Comparison of ENCODE assay signal across 8 cellular contexts in genomic region chr21:15729346-15729673, GRCh38. TPM values are rescaled to one million over a fixed set of nuclear protein-coding genes. Genes with fewer than 3 reads are reported as not detected.
DNase-seq lines count a peak whose midpoint lies in the region; ATAC-seq and TF ChIP-seq lines count a peak whose summit lies in the region.

No MANE protein-coding gene starts in this region.

- H3K36me3 Mint-ChIP-seq in activated CD4-positive, alpha-beta T cell treated with anti-CD3 and anti-CD28 coated beads, Interleukin-2, amount 10 ng/mL, durations not matched to agents 7 days and 5 days (ENCODE audit: low read depth): no peaks in the 10 kb centered on the region

- no peaks in the 10 kb centered on the region for H3K27me3 ChIP-seq in liver (ENCODE audit: control insufficient read depth in 4 of 4, insufficient read depth in 4 of 4, low read length in 3 of 4)
- H3K27me3 ChIP-seq in thymus (ENCODE audit: control insufficient read depth, insufficient read depth): no peaks in the 10 kb centered on the region

- no peak for DNase-seq in activated CD4-positive, alpha-beta T cell treated with anti-CD3 and anti-CD28 coated beads, Interleukin-2, amount 10 ng/mL, durations not matched to agents 7 days and 5 days
- no peak for DNase-seq in activated CD4-positive, alpha-beta T cell treated with anti-CD3 and anti-CD28 coated beads, Interleukin-2, amount 50 U/mL, for 4 hours
- DNase-seq in astrocyte of the cerebellum (ENCODE audit: low read depth) (no peak), SIG-M5 treated with dmso at 0.1 percent for 504 hours (lab: John Stamatoyannopoulos, UW; ENCODE audit: unreplicated experiment) (no peak), NCI-H524 treated with DMSO at 0.1 percent for 48 hours (lab: John Stamatoyannopoulos, UW) (no peak)

- peak overlapping the region; percentile 73 for H3K27ac Mint-ChIP-seq in activated CD4-positive, alpha-beta T cell treated with anti-CD3 and anti-CD28 coated beads, Interleukin-2, amount 10 ng/mL, durations not matched to agents 7 days and 5 days

- H3K27me3 Mint-ChIP-seq in activated CD4-positive, alpha-beta T cell treated with anti-CD3 and anti-CD28 coated beads, Interleukin-2, amount 10 ng/mL, durations not matched to agents 7 days and 5 days: peaks cover 11% of the 10 kb centered on the region

- H3K4me3 Mint-ChIP-seq in activated CD4-positive, alpha-beta T cell treated with anti-CD3 and anti-CD28 coated beads, Interleukin-2, amount 10 ng/mL, durations not matched to agents 7 days and 5 days: peak overlapping the region; percentile 70

- H3K4me1 ChIP-seq in liver (ENCODE audit: control insufficient read depth in 4 of 4, insufficient read depth in 4 of 4, low read length in 3 of 4): peaks cover 2 to 25% (median 7%) of the 10 kb centered on the region in 4 donors
- peaks cover 5% of the 10 kb centered on the region for H3K4me1 ChIP-seq in thymus (ENCODE audit: control insufficient read depth, insufficient read depth, low read length)

- no peak for TF ChIP-seq RAD21 in liver (IDR thresholded peaks at IDR 0.05)

- WGBS in liver: 3% methylated on average over 11 of the region's 11 CpGs
- 15% methylated on average over 11 of the region's 11 CpGs for WGBS in thymus

- no peak for ATAC-seq in GM18511 (IDR thresholded peaks at IDR 0.05; ENCODE audit: unreplicated experiment)

- H3K9ac ChIP-seq in liver (ENCODE audit: low read depth in 1 of 2, low read length in 2 of 2): peak overlapping the region in 1 of 2 donors; percentile 51

- TF ChIP-seq CTCF in astrocyte of the cerebellum (IDR thresholded peaks at IDR 0.05; ENCODE audit: low read depth, low read length, missing control alignments): no peak
- TF ChIP-seq CTCF in liver (IDR thresholded peaks at IDR 0.05; ENCODE audit: low read depth, low read length, missing input control): no peak

- H3K4me3 ChIP-seq in astrocyte of the cerebellum (ENCODE audit: low read depth, low read length): peak overlapping the region; percentile 78
- H3K4me3 ChIP-seq in liver (ENCODE audit: low read depth in 1 of 3, low read length in 3 of 3): peak overlapping the region; percentile 65 to 79 (median 74)
- peak overlapping the region; percentile 89 for H3K4me3 ChIP-seq in thymus (ENCODE audit: low read length)

- CTCF ChIA-PET in activated CD4-positive, alpha-beta T cell treated with anti-CD3 and anti-CD28 coated beads, Interleukin-2, amount 10 ng/mL, durations not matched to agents 7 days and 5 days (lab: Charles Lee): no interaction called here

- H3K9me3 ChIP-seq in liver (ENCODE audit: control insufficient read depth in 4 of 4, low read length in 3 of 4) (no peaks in the 10 kb centered on the region), thymus (ENCODE audit: control insufficient read depth) (no peaks in the 10 kb centered on the region)

- peaks cover 23% of the 10 kb centered on the region for H3K4me1 Mint-ChIP-seq in activated CD4-positive, alpha-beta T cell treated with anti-CD3 and anti-CD28 coated beads, Interleukin-2, amount 10 ng/mL, durations not matched to agents 7 days and 5 days

- H3K9me3 Mint-ChIP-seq in activated CD4-positive, alpha-beta T cell treated with anti-CD3 and anti-CD28 coated beads, Interleukin-2, amount 10 ng/mL, durations not matched to agents 7 days and 5 days: no peaks in the 10 kb centered on the region

- H3K27ac ChIP-seq in liver (ENCODE audit: low read depth in 1 of 2, low read length in 2 of 2) (peak overlapping the region in 1 of 2 donors; percentile 48), thymus (ENCODE audit: low read depth) (peak overlapping the region; percentile 67)

- in situ Hi-C loops in astrocyte of the cerebellum (cut with HindIII; ENCODE audit: low sequenced_read_pairs): no loop called here

- no peaks in the 10 kb centered on the region for H3K36me3 ChIP-seq in liver (ENCODE audit: control insufficient read depth in 4 of 4, insufficient read depth in 3 of 4, low read depth in 1 of 4, low read length in 3 of 4)
- H3K36me3 ChIP-seq in thymus (ENCODE audit: control insufficient read depth, insufficient read depth): no peaks in the 10 kb centered on the region

- POLR2A ChIA-PET in activated CD4-positive, alpha-beta T cell treated with anti-CD3 and anti-CD28 coated beads, Interleukin-2, amount 10 ng/mL, durations not matched to agents 7 days and 5 days (lab: Charles Lee): no interaction called here

TF ChIP-seq in liver, 16 proteins besides CTCF, POLR2A, EP300 and RAD21:
- TF ChIP-seq EGR1 (IDR thresholded peaks at IDR 0.05; ENCODE audit: low read depth in 2 of 2): no peak
- TF ChIP-seq, protein P1, sequence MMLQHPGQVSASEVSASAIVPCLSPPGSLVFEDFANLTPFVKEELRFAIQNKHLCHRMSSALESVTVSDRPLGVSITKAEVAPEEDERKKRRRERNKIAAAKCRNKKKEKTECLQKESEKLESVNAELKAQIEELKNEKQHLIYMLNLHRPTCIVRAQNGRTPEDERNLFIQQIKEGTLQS (IDR thresholded peaks at IDR 0.05): no peak
- TF ChIP-seq FOXA2 (IDR thresholded peaks at IDR 0.05): no peak
- TF ChIP-seq TAF1 (conservative IDR thresholded peaks at IDR 0.05): no peak
- no peak for TF ChIP-seq GABPA (IDR thresholded peaks at IDR 0.05 in 1 of 2, conservative IDR thresholded peaks at IDR 0.05 in 1 of 2)
- peak; percentile 18 for TF ChIP-seq SP1 (IDR thresholded peaks at IDR 0.05)
- TF ChIP-seq YY1 (IDR thresholded peaks at IDR 0.05): no peak
- no peak for TF ChIP-seq HNF4G (IDR thresholded peaks at IDR 0.05)
- TF ChIP-seq, protein P2, sequence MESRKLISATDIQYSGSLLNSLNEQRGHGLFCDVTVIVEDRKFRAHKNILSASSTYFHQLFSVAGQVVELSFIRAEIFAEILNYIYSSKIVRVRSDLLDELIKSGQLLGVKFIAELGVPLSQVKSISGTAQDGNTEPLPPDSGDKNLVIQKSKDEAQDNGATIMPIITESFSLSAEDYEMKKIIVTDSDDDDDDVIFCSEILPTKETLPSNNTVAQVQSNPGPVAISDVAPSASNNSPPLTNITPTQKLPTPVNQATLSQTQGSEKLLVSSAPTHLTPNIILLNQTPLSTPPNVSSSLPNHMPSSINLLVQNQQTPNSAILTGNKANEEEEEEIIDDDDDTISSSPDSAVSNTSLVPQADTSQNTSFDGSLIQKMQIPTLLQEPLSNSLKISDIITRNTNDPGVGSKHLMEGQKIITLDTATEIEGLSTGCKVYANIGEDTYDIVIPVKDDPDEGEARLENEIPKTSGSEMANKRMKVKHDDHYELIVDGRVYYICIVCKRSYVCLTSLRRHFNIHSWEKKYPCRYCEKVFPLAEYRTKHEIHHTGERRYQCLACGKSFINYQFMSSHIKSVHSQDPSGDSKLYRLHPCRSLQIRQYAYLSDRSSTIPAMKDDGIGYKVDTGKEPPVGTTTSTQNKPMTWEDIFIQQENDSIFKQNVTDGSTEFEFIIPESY (IDR thresholded peaks at IDR 0.05): no peak
- TF ChIP-seq NR2F2 (IDR thresholded peaks at IDR 0.05): peak; percentile 14
- TF ChIP-seq HNF4A (conservative IDR thresholded peaks at IDR 0.05): peak in 1 of 2 donors; percentile 9
- TF ChIP-seq, protein P3, sequence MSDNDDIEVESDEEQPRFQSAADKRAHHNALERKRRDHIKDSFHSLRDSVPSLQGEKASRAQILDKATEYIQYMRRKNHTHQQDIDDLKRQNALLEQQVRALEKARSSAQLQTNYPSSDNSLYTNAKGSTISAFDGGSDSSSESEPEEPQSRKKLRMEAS (IDR thresholded peaks at IDR 0.05): no peak
- no peak for TF ChIP-seq FOXA1 (IDR thresholded peaks at IDR 0.05)
- no peak for TF ChIP-seq JUND (IDR thresholded peaks at IDR 0.05)

RNA-seq across cellular contexts. Expression of gene USP25, which starts 0.5 kb away (rescaled TPM):
- total RNA-seq in activated CD4-positive, alpha-beta T cell treated with anti-CD3 and anti-CD28 coated beads, Interleukin-2, amount 10 ng/mL, durations not matched to agents 7 days and 5 days: 10 to 100 TPM; 50.3 to 56.0 TPM
- 10 to 100 TPM; 24.5 to 26.7 TPM for total RNA-seq in liver
- polyA plus RNA-seq in liver: 1 to 10 TPM; 6.0 to 6.2 TPM
- polyA plus RNA-seq in thymus: 19.8 TPM
